ENCODE assay signal across 7 cellular contexts in the genomic region with DNA sequence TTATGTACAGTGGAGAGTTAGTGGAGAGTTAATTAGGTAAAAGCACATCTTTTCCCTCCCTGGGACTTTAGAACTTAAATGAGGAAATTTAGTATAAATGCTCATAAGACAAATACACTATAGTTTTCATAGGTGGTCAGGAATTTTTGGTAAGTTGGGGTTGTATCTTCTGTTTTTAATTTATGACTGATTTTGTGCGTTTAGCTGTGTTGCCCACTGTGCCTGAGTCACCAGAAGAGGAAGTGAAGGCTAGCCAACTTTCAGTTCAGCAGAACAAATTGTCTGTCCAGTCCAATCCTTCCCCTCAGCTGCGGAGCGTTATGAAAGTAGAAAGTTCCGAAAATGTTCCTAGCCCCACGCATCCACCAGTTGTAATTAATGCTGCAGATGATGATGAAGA. TPM values are rescaled to one million over a fixed set of nuclear protein-coding genes. Genes with fewer than 3 reads are reported as not detected.
A peak's percentile ranks its signal among the peaks of the same experiment; 100 is the strongest.
DNase-seq lines count a peak whose midpoint lies in the region; ATAC-seq and TF ChIP-seq lines count a peak whose summit lies in the region.
"Not testable (repeated sequence)": the region's sequence is repeated elsewhere in the genome, so short reads cannot be mapped to it uniquely, and the experiment has no call there.

No MANE protein-coding gene starts in this region.

- H3K27ac ChIP-seq in OCI-LY3 (ENCODE audit: low read length) (peak overlapping the region; percentile 92), adrenal gland (peak overlapping the region; percentile 25 to 76 (median 62))

- peaks cover 7 to 16% (median 14%) of the 10 kb centered on the region in 3 donors for H3K4me1 Mint-ChIP-seq in IgD-negative memory B cell
- H3K4me1 Mint-ChIP-seq in stimulated activated naive CD8-positive, alpha-beta T cell treated with anti-CD3 and anti-CD28 coated beads, Interleukin-15, Interleukin-2, amounts not matched to agents 100 ng/mL and 50 ng/mL, for 24 hours (ENCODE audit: low read depth), result not testable (repeated sequence)

- intact Hi-C loops in adrenal gland (cut with DNase I); Right ventricle myocardium superior (cut with DNase I): not testable (repeated sequence)

- not testable (repeated sequence) for H3K27me3 Mint-ChIP-seq in IgD-negative memory B cell; stimulated activated naive CD8-positive, alpha-beta T cell treated with anti-CD3 and anti-CD28 coated beads, Interleukin-15, Interleukin-2, amounts not matched to agents 100 ng/mL and 50 ng/mL, for 24 hours

- DNase-seq in adrenal gland (peak in 1 of 7 donors; percentile 20), dermis microvascular lymphatic vessel endothelial cell (ENCODE audit: low read depth in 2 of 2) (peak; percentile 18 to 60), lung microvascular endothelial cell (ENCODE audit: low read depth in 2 of 2) (peak; percentile 56 to 69)
- not testable (repeated sequence) for DNase-seq in Right ventricle myocardium superior

- H3K4me2 ChIP-seq in OCI-LY3 (ENCODE audit: low read length), result peak overlapping the region; percentile 66

- TF ChIP-seq POLR2A in adrenal gland (IDR thresholded peaks at IDR 0.05), result not testable (repeated sequence)

- peak overlapping the region in 2 of 3 donors; percentile 34 to 69 for H3K27ac Mint-ChIP-seq in IgD-negative memory B cell
- H3K27ac Mint-ChIP-seq in stimulated activated naive CD8-positive, alpha-beta T cell treated with anti-CD3 and anti-CD28 coated beads, Interleukin-15, Interleukin-2, amounts not matched to agents 100 ng/mL and 50 ng/mL, for 24 hours, result peak overlapping the region; percentile 61

- not testable (repeated sequence) for H3K27me3 ChIP-seq in OCI-LY3 (ENCODE audit: low read depth, low read length); adrenal gland

- not testable (repeated sequence) for H4K20me1 ChIP-seq in OCI-LY3 (ENCODE audit: insufficient read depth, low read length)

- 4 to 27% (median 20%) methylated on average over 5 of the region's 5 CpGs for WGBS in adrenal gland, 4 donors

- peak overlapping the region; percentile 64 for H3K9ac ChIP-seq in OCI-LY3 (ENCODE audit: low read length)

- not testable (repeated sequence) for H3K9me3 Mint-ChIP-seq in IgD-negative memory B cell; stimulated activated naive CD8-positive, alpha-beta T cell treated with anti-CD3 and anti-CD28 coated beads, Interleukin-15, Interleukin-2, amounts not matched to agents 100 ng/mL and 50 ng/mL, for 24 hours

- peak; percentile 59 for ATAC-seq in Right ventricle myocardium superior (ENCODE audit: poor library complexity)

- peaks cover 55% of the 10 kb centered on the region for H3K4me1 ChIP-seq in OCI-LY3 (ENCODE audit: low read length)
- H3K4me1 ChIP-seq in adrenal gland (replicated peaks in 1 of 2), result peaks cover 4 to 23% of the 10 kb centered on the region in 2 donors

- H3K36me3 Mint-ChIP-seq in IgD-negative memory B cell, result not testable (repeated sequence)
- peaks cover 61% of the 10 kb centered on the region for H3K36me3 Mint-ChIP-seq in stimulated activated naive CD8-positive, alpha-beta T cell treated with anti-CD3 and anti-CD28 coated beads, Interleukin-15, Interleukin-2, amounts not matched to agents 100 ng/mL and 50 ng/mL, for 24 hours (ENCODE audit: low read depth)

- H3K9me3 ChIP-seq in OCI-LY3 (ENCODE audit: insufficient read depth, low read length); adrenal gland (replicated peaks in 1 of 3): not testable (repeated sequence)

- peak overlapping the region; percentile 59 for H3K4me3 ChIP-seq in OCI-LY3 (ENCODE audit: low read length)
- peak overlapping the region in 1 of 4 donors; percentile 11 for H3K4me3 ChIP-seq in adrenal gland

- peak overlapping the region in 1 of 4 donors; percentile 28 for H3K4me3 Mint-ChIP-seq in IgD-negative memory B cell
- H3K4me3 Mint-ChIP-seq in stimulated activated naive CD8-positive, alpha-beta T cell treated with anti-CD3 and anti-CD28 coated beads, Interleukin-15, Interleukin-2, amounts not matched to agents 100 ng/mL and 50 ng/mL, for 24 hours, result not testable (repeated sequence)

- not testable (repeated sequence) for H2AFZ ChIP-seq in OCI-LY3 (ENCODE audit: low read depth, low read length)

- not testable (repeated sequence) for TF ChIP-seq CTCF in OCI-LY3 (IDR thresholded peaks at IDR 0.05; ENCODE audit: low read depth, low read length); adrenal gland (IDR thresholded peaks at IDR 0.05)

- H3K79me2 ChIP-seq in OCI-LY3 (ENCODE audit: low read length), result peaks cover 46% of the 10 kb centered on the region

- peaks cover 63% of the 10 kb centered on the region for H3K36me3 ChIP-seq in OCI-LY3 (replicated peaks; ENCODE audit: low read depth, low read length)
- H3K36me3 ChIP-seq in adrenal gland (replicated peaks in 1 of 2), result peaks cover 0 to 66% of the 10 kb centered on the region in 2 donors

RNA-seq across cellular contexts. Expression of gene SNRPE, which starts 32.2 kb away (rescaled TPM):
- polyA plus RNA-seq in IgD-negative memory B cell, result 196 TPM
- total RNA-seq in adrenal gland, result 100 to 1,000 TPM in 1 of 8 donors, 10 to 100 TPM in 7; 30.1 to 102 (median 67.2) TPM
- polyA plus RNA-seq in adrenal gland, result 100 to 1,000 TPM in 1 of 3 donors, 10 to 100 TPM in 2; 54.5 to 146 (median 72.1) TPM
- 55.8 and 70.0 TPM in 2 replicates for total RNA-seq in dermis microvascular lymphatic vessel endothelial cell
- 51.4 TPM for total RNA-seq in Right ventricle myocardium superior
- total RNA-seq in lung microvascular endothelial cell, result 45.2 and 63.2 TPM in 2 replicates

RNA-seq across cellular contexts. Expression of gene ZBED6, which starts 33.8 kb away (rescaled TPM):
- polyA plus RNA-seq in IgD-negative memory B cell (1.2 TPM), adrenal gland (10 to 100 TPM in 1 of 3 donors, 1 to 10 TPM in 1, under 1 TPM in 1; 0.40 to 13.1 (median 2.6) TPM)
- total RNA-seq in adrenal gland (10 to 100 TPM; 12.0 to 42.1 (median 29.5) TPM), dermis microvascular lymphatic vessel endothelial cell (11.7 and 14.5 TPM in 2 replicates), Right ventricle myocardium superior (12.3 TPM), lung microvascular endothelial cell (10.0 and 10.9 TPM in 2 replicates)

RNA-seq across cellular contexts. Expression of gene ZC3H11A, which starts 33.8 kb away (rescaled TPM):
- polyA plus RNA-seq in IgD-negative memory B cell (52.7 TPM), adrenal gland (10 to 100 TPM; 45.7 to 76.4 (median 66.1) TPM)
- total RNA-seq in adrenal gland (100 to 1,000 TPM in 1 of 8 donors, 10 to 100 TPM in 7; 55.7 to 108 (median 81.2) TPM), dermis microvascular lymphatic vessel endothelial cell (76.4 and 84.8 TPM in 2 replicates), Right ventricle myocardium superior (49.2 TPM), lung microvascular endothelial cell (59.9 and 78.4 TPM in 2 replicates)
